ENCODE assay signal across 1 cellular context in genomic region chr3:71109977-71110285, GRCh38.
TF ChIP-seq lines count a peak whose summit lies in the region.

No MANE protein-coding gene starts in this region.

TF ChIP-seq in IMR-90, 13 proteins besides CTCF, POLR2A, EP300 and RAD21:
- TF ChIP-seq BHLHE40 (IDR thresholded peaks at IDR 0.05; ENCODE audit: low read depth, low read length) (no peak), USF2 (IDR thresholded peaks at IDR 0.05; ENCODE audit: low read depth, low read length) (no peak), RCOR1 (IDR thresholded peaks at IDR 0.05; ENCODE audit: insufficient replicate concordance, low read length) (no peak)
